ENCODE assay signal across 13 cellular contexts in the genomic region with DNA sequence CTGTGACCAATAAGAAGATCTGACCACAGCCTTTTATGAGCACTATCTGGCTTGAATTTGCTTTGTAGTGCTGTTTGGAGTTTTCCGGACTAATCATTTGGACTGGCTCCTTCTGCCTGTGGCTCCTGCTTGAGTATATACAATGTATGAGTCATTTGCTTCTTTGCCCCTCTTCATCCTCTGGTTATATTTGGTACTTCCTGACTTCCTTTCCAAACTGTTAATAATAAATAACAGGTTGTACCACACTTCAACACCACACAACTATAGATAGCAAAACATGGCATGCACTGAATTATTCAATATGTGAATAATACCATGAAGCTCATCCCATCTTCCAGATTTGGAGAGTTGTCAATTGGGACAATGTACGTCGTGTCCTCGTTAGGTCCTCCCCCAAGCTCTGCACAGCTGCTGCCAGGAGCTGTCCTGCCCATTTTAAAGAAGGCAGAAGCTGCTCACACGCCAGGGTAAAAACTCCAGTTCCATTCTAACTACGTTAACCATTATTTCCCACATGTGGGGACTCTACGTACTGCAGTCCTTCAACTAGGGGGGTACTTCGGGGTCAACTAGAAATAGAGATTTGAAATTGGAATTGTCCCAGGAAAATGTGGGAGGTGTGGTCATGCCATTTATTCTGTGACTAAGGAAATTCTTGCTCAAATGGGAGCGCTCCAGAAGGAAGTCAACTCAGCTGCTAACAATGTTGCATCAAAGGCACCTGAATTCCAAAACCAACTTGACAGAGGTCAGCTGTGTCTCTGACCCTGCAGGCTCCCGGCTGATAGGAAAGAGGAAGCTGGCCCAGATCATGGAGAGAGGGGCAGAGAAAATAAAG. TPM values are rescaled to one million over a fixed set of nuclear protein-coding genes. Genes with fewer than 3 reads are reported as not detected.
DNase-seq lines count a peak whose midpoint lies in the region; ATAC-seq, FAIRE-seq and TF ChIP-seq lines count a peak whose summit lies in the region.
"Had no signal": no experiment of that assay in that cellular context is flagged by ENCODE, and none has a peak within 500 bp of the region (broad histone marks: within the 10 kb centered on the region; RNA-seq: fewer than 3 reads in every experiment).

No MANE protein-coding gene starts in this region.

- H3K36me3 ChIP-seq in heart left ventricle: no peaks in the 10 kb centered on the region
- no peaks in the 10 kb centered on the region for H3K36me3 ChIP-seq in small intestine (ENCODE audit: control insufficient read depth in 2 of 2, insufficient read depth in 2 of 2, low read length in 2 of 2)
- H3K36me3 ChIP-seq: prostate gland had no signal

- H3K27me3 ChIP-seq in heart left ventricle: no peaks in the 10 kb centered on the region
- H3K27me3 ChIP-seq in small intestine (ENCODE audit: control insufficient read depth in 2 of 2, insufficient read depth in 2 of 2, low read length in 2 of 2): no peaks in the 10 kb centered on the region

- no peak for TF ChIP-seq CTCF in heart left ventricle (IDR thresholded peaks at IDR 0.05)

- H3K4me1 ChIP-seq in heart left ventricle (peaks cover 0 to 22% (median 10%) of the 10 kb centered on the region in 12 donors), small intestine (ENCODE audit: control insufficient read depth in 2 of 2, insufficient read depth in 1 of 2, low read depth in 1 of 2, low read length in 1 of 2) (no peaks in the 10 kb centered on the region)
- H3K4me1 ChIP-seq: prostate gland had no signal

- WGBS in heart left ventricle, 4 donors: 13 to 25% (median 20%) methylated on average over 10 of the region's 10 CpGs
- 38 to 49% (median 46%) methylated on average over 10 of the region's 10 CpGs for WGBS in small intestine, 3 donors

- intact Hi-C loops in heart left ventricle (cut with DNase I): no loop called here
- intact Hi-C loops in Right ventricle myocardium inferior (cut with DNase I): no loop called here

- H3K9me3 Mint-ChIP-seq in activated CD8-positive, alpha-beta T cell treated with anti-CD3 and anti-CD28 coated beads, Interleukin-2, amount 10 ng/mL, durations not matched to agents 7 days and 5 days (ENCODE audit: insufficient read depth): no peaks in the 10 kb centered on the region
- H3K9me3 Mint-ChIP-seq: activated T-helper 1 cell treated with anti-CD3 and anti-CD28 coated beads, Interleukin-12 subunit alpha, Interleukin-12 subunit beta, Interleukin-2, Interleukin-4 antibody, amounts not matched to agents 30 ng/mL and 10 ng/mL and 1 ng/mL, durations not matched to agents 14 hours and 24 hours and 36 hours; dendritic cell treated with granulocyte-macrophage colony-stimulating factor and Interleukin-4, amounts not matched to agents 40 ng/mL and 50 ng/mL, for 4 days had no signal

- peak in 3 of 4 donors; percentile 30 to 70 (median 47) for ATAC-seq in heart left ventricle
- no peak for ATAC-seq in Right ventricle myocardium inferior
- no peak for ATAC-seq in HG03039 (IDR thresholded peaks at IDR 0.05; ENCODE audit: unreplicated experiment)
- ATAC-seq in activated CD8-positive, alpha-beta T cell treated with anti-CD3 and anti-CD28 coated beads, Interleukin-2, amount 10 ng/mL, durations not matched to agents 7 days and 5 days: no peak

- peaks cover 4% of the 10 kb centered on the region for H3K27me3 Mint-ChIP-seq in activated CD8-positive, alpha-beta T cell treated with anti-CD3 and anti-CD28 coated beads, Interleukin-2, amount 10 ng/mL, durations not matched to agents 7 days and 5 days (ENCODE audit: low read depth)
- H3K27me3 Mint-ChIP-seq: dendritic cell treated with granulocyte-macrophage colony-stimulating factor and Interleukin-4, amounts not matched to agents 40 ng/mL and 50 ng/mL, for 4 days had no signal

- H3K27ac ChIP-seq in heart left ventricle (peak overlapping the region in 3 of 12 donors; percentile 5 to 61 (median 56)), small intestine (ENCODE audit: low read depth in 1 of 2, low read length in 1 of 2) (no peak overlapping the region)
- H3K27ac ChIP-seq: prostate gland had no signal

- H3K4me1 Mint-ChIP-seq in activated CD8-positive, alpha-beta T cell treated with anti-CD3 and anti-CD28 coated beads, Interleukin-2, amount 10 ng/mL, durations not matched to agents 7 days and 5 days (ENCODE audit: low read depth): no peaks in the 10 kb centered on the region
- H3K4me1 Mint-ChIP-seq: immature natural killer cell had no signal

- CTCF ChIA-PET in activated CD8-positive, alpha-beta T cell treated with anti-CD3 and anti-CD28 coated beads, Interleukin-2, amount 10 ng/mL, durations not matched to agents 7 days and 5 days (lab: Charles Lee): no interaction called here

- no peak overlapping the region for H3K4me3 Mint-ChIP-seq in activated CD8-positive, alpha-beta T cell treated with anti-CD3 and anti-CD28 coated beads, Interleukin-2, amount 10 ng/mL, durations not matched to agents 7 days and 5 days
- H3K4me3 Mint-ChIP-seq: activated T-helper 1 cell treated with anti-CD3 and anti-CD28 coated beads, Interleukin-12 subunit alpha, Interleukin-12 subunit beta, Interleukin-2, Interleukin-4 antibody, amounts not matched to agents 30 ng/mL and 10 ng/mL and 1 ng/mL, durations not matched to agents 14 hours and 24 hours and 36 hours; dendritic cell treated with granulocyte-macrophage colony-stimulating factor and Interleukin-4, amounts not matched to agents 40 ng/mL and 50 ng/mL, for 4 days; immature natural killer cell had no signal

- DNase-seq in heart left ventricle: no peak
- DNase-seq in Right ventricle myocardium inferior (ENCODE audit: missing footprints): no peak
- DNase-seq in SW 1271 (lab: John Stamatoyannopoulos, UW): peak; percentile 21 to 66
- DNase-seq in inferior parietal cortex (ENCODE audit: extremely low spot score): peak; percentile 69
- no peak for DNase-seq in NCI-H524 treated with DMSO at 0.1 percent for 48 hours (lab: John Stamatoyannopoulos, UW)
- no peak for DNase-seq in small intestine
- DNase-seq in activated CD8-positive, alpha-beta T cell treated with anti-CD3 and anti-CD28 coated beads, Interleukin-2, amount 10 ng/mL, durations not matched to agents 7 days and 5 days: no peak
- DNase-seq: immature natural killer cell, NCI-H774 had no signal

- POLR2A ChIA-PET in activated CD8-positive, alpha-beta T cell treated with anti-CD3 and anti-CD28 coated beads, Interleukin-2, amount 10 ng/mL, durations not matched to agents 7 days and 5 days (lab: Charles Lee): no interaction called here

- H3K27ac Mint-ChIP-seq in activated CD8-positive, alpha-beta T cell treated with anti-CD3 and anti-CD28 coated beads, Interleukin-2, amount 10 ng/mL, durations not matched to agents 7 days and 5 days: no peak overlapping the region
- H3K27ac Mint-ChIP-seq: activated T-helper 1 cell treated with anti-CD3 and anti-CD28 coated beads, Interleukin-12 subunit alpha, Interleukin-12 subunit beta, Interleukin-2, Interleukin-4 antibody, amounts not matched to agents 30 ng/mL and 10 ng/mL and 1 ng/mL, durations not matched to agents 14 hours and 24 hours and 36 hours; dendritic cell treated with granulocyte-macrophage colony-stimulating factor and Interleukin-4, amounts not matched to agents 40 ng/mL and 50 ng/mL, for 4 days; immature natural killer cell had no signal

- H3K36me3 Mint-ChIP-seq in activated CD8-positive, alpha-beta T cell treated with anti-CD3 and anti-CD28 coated beads, Interleukin-2, amount 10 ng/mL, durations not matched to agents 7 days and 5 days (ENCODE audit: low read depth): no peaks in the 10 kb centered on the region
- H3K36me3 Mint-ChIP-seq: immature natural killer cell had no signal

- FAIRE-seq in small intestine (lab: Jason Lieb, UNC): no peak

- TF ChIP-seq POLR2A in heart left ventricle (IDR thresholded peaks at IDR 0.05): no peak

- H3K9me3 ChIP-seq in heart left ventricle (no peaks in the 10 kb centered on the region), small intestine (ENCODE audit: control insufficient read depth, low read depth) (no peaks in the 10 kb centered on the region)
- H3K9me3 ChIP-seq: prostate gland had no signal

- no peak overlapping the region for H3K4me3 ChIP-seq in heart left ventricle
- H3K4me3 ChIP-seq in small intestine (ENCODE audit: low read depth in 1 of 2, low read length in 2 of 2): no peak overlapping the region
- H3K4me3 ChIP-seq: prostate gland had no signal

RNA-seq across cellular contexts. Expression of gene ST8SIA5, which starts 38.1 kb away (rescaled TPM):
- total RNA-seq in heart left ventricle (10 to 100 TPM in 4 of 9 donors, 1 to 10 TPM in 5; 5.1 to 24.4 (median 8.8) TPM), Right ventricle myocardium inferior (2.6 TPM)
- polyA plus RNA-seq in heart left ventricle (1 to 10 TPM; 3.8 to 4.3 TPM), small intestine (under 1 TPM in 2 of 3 donors, not detected in 1; 0.12 to 0.27 TPM)
- total RNA-seq in activated CD8-positive, alpha-beta T cell treated with anti-CD3 and anti-CD28 coated beads, Interleukin-2, amount 10 ng/mL, durations not matched to agents 7 days and 5 days: not detected
- total RNA-seq: activated T-helper 1 cell treated with anti-CD3 and anti-CD28 coated beads, Interleukin-12 subunit alpha, Interleukin-12 subunit beta, Interleukin-2, Interleukin-4 antibody, amounts not matched to agents 30 ng/mL and 10 ng/mL and 1 ng/mL, durations not matched to agents 14 hours and 24 hours and 36 hours had no signal
- polyA plus RNA-seq: immature natural killer cell had no signal

Comparison
In these comparisons a context has a peak if more than half of its experiments do, and no peak if none do; other contexts are left out.
1. ATAC-seq: peak in heart left ventricle (3 of 4); none in Right ventricle myocardium inferior (single experiment), HG03039 (single experiment) and activated CD8-positive, alpha-beta T cell treated with anti-CD3 and anti-CD28 coated beads, Interleukin-2, amount 10 ng/mL, durations not matched to agents 7 days and 5 days (single experiment).
2. DNase-seq: peak in SW 1271 (2 of 2) and inferior parietal cortex (single experiment); none in heart left ventricle (0 of 5), Right ventricle myocardium inferior (single experiment), NCI-H524 treated with DMSO at 0.1 percent for 48 hours (single experiment), small intestine (single experiment) and activated CD8-positive, alpha-beta T cell treated with anti-CD3 and anti-CD28 coated beads, Interleukin-2, amount 10 ng/mL, durations not matched to agents 7 days and 5 days (single experiment).